In the genomic region with DNA sequence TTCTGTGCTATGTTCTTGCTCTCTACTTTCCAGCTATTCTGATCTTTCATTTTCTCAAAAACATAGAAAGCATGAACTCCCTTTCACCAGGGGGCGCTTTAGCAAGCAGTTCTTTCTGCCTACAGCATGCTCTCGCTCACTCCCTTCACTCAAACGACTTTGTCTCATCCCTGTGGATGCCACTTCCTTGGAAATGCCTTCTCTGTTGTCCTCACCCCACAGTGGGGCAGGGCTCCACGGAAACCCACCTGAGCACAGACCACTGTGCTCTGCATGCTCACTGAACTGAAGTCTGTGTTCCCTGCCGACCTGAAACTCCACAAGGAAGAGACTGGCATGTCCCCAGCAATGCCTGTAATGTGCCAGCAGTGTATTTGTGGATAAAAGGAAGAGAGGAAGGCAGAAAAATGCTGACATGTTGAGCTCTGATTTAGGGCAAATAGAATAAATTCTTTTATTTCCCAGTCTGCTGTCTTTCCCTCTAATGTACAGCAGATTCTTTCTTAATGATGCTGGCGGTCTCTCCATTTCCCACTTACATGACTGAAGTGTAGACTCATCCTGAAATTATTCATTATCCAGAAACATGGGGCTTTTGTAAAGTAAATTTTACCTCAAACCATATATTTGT, we compare ENCODE assay signal across 8 cellular contexts. TPM values are rescaled to one million over a fixed set of nuclear protein-coding genes. Genes with fewer than 3 reads are reported as not detected.
DNase-seq lines count a peak whose midpoint lies in the region; ATAC-seq and TF ChIP-seq lines count a peak whose summit lies in the region.

No MANE protein-coding gene starts in this region.

- peaks cover 14% of the 10 kb centered on the region for H3K4me1 Mint-ChIP-seq in activated T-helper 1 cell treated with anti-CD3 and anti-CD28 coated beads, Interleukin-12 subunit alpha, Interleukin-12 subunit beta, Interleukin-2, Interleukin-4 antibody, amounts not matched to agents 30 ng/mL and 10 ng/mL and 1 ng/mL, durations not matched to agents 14 hours and 24 hours and 36 hours (ENCODE audit: low read depth)

- peaks cover under 1% of the 10 kb centered on the region for H3K79me2 ChIP-seq in smooth muscle cell (ENCODE audit: low read depth)

- peak; percentile 28 to 41 for DNase-seq in activated T-cell treated with anti-CD3 and anti-CD28 coated beads, Interleukin-2, amount 50 U/mL, for 48 hours
- DNase-seq in activated T-cell treated with anti-CD3 and anti-CD28 coated beads for 4 hours: no peak
- peak; percentile 20 for DNase-seq in NCI-H1048 (lab: John Stamatoyannopoulos, UW)
- peak; percentile 11 for DNase-seq in activated T-helper 1 cell treated with anti-CD3 and anti-CD28 coated beads, Interleukin-12 subunit alpha, Interleukin-12 subunit beta, Interleukin-2, Interleukin-4 antibody, amounts not matched to agents 30 ng/mL and 10 ng/mL and 1 ng/mL, durations not matched to agents 14 hours and 24 hours and 36 hours (ENCODE audit: low spot score)
- no peak for DNase-seq in heart right ventricle
- DNase-seq in smooth muscle cell (lab: John Stamatoyannopoulos, UW; ENCODE audit: unreplicated experiment): no peak

- H3K27ac Mint-ChIP-seq in activated T-helper 1 cell treated with anti-CD3 and anti-CD28 coated beads, Interleukin-12 subunit alpha, Interleukin-12 subunit beta, Interleukin-2, Interleukin-4 antibody, amounts not matched to agents 30 ng/mL and 10 ng/mL and 1 ng/mL, durations not matched to agents 14 hours and 24 hours and 36 hours: no peak overlapping the region

- TF ChIP-seq CTCF in heart right ventricle (IDR thresholded peaks at IDR 0.05) (peak in 7 of 9 donors; percentile 24 to 63 (median 47)), smooth muscle cell (IDR thresholded peaks at IDR 0.05; ENCODE audit: borderline replicate concordance, insufficient read depth, poor library complexity, severe bottlenecking) (peak; percentile 63)

- H3K4me1 ChIP-seq in heart right ventricle (peaks cover 0 to 10% (median 0%) of the 10 kb centered on the region in 9 donors), smooth muscle cell (ENCODE audit: low read depth) (peaks cover 12% of the 10 kb centered on the region)

- H3K4me3 Mint-ChIP-seq in activated T-helper 1 cell treated with anti-CD3 and anti-CD28 coated beads, Interleukin-12 subunit alpha, Interleukin-12 subunit beta, Interleukin-2, Interleukin-4 antibody, amounts not matched to agents 30 ng/mL and 10 ng/mL and 1 ng/mL, durations not matched to agents 14 hours and 24 hours and 36 hours: no peak overlapping the region

- intact Hi-C loops in activated T-helper 1 cell treated with anti-CD3 and anti-CD28 coated beads, Interleukin-12 subunit alpha, Interleukin-12 subunit beta, Interleukin-2, Interleukin-4 antibody, amounts not matched to agents 30 ng/mL and 10 ng/mL and 1 ng/mL, durations not matched to agents 14 hours and 24 hours and 36 hours (cut with micrococcal nuclease): loop anchor here (10.0 kb wide), 2 partner anchors 140 to 1040 kb away; no protein-coding TSS in a partner anchor
- intact Hi-C loops in heart right ventricle (cut with DNase I): loop anchor here in 7 of 10 donors (5.0 to 10.0 kb wide), 2 partner anchors 178 to 180 kb away; no protein-coding TSS in a partner anchor

- H3K9me3 ChIP-seq in heart right ventricle (peaks cover 0 to 16% (median 4%) of the 10 kb centered on the region in 11 donors), smooth muscle cell (replicated peaks; ENCODE audit: low read depth) (no peaks in the 10 kb centered on the region)

- no peaks in the 10 kb centered on the region for H3K36me3 Mint-ChIP-seq in activated T-helper 1 cell treated with anti-CD3 and anti-CD28 coated beads, Interleukin-12 subunit alpha, Interleukin-12 subunit beta, Interleukin-2, Interleukin-4 antibody, amounts not matched to agents 30 ng/mL and 10 ng/mL and 1 ng/mL, durations not matched to agents 14 hours and 24 hours and 36 hours (ENCODE audit: low read depth)

- peak overlapping the region; percentile 80 for H3K4me2 ChIP-seq in smooth muscle cell

- H2AFZ ChIP-seq in smooth muscle cell (ENCODE audit: low read depth): peak overlapping the region; percentile 87

- peaks cover under 1% of the 10 kb centered on the region for H3K9me3 Mint-ChIP-seq in activated T-helper 1 cell treated with anti-CD3 and anti-CD28 coated beads, Interleukin-12 subunit alpha, Interleukin-12 subunit beta, Interleukin-2, Interleukin-4 antibody, amounts not matched to agents 30 ng/mL and 10 ng/mL and 1 ng/mL, durations not matched to agents 14 hours and 24 hours and 36 hours

- H3K27ac ChIP-seq in heart right ventricle: no peak overlapping the region
- H3K27ac ChIP-seq in smooth muscle cell (ENCODE audit: low read depth): peak overlapping the region; percentile 80

- H3K36me3 ChIP-seq in heart right ventricle (no peaks in the 10 kb centered on the region), smooth muscle cell (ENCODE audit: low read depth) (no peaks in the 10 kb centered on the region)

- peaks cover 6 to 47% (median 37%) of the 10 kb centered on the region in 7 donors for H3K27me3 ChIP-seq in heart right ventricle
- H3K27me3 ChIP-seq in smooth muscle cell (ENCODE audit: low read depth): no peaks in the 10 kb centered on the region

- H3K4me3 ChIP-seq in heart right ventricle (no peak overlapping the region), smooth muscle cell (no peak overlapping the region)

- WGBS in heart right ventricle, 2 donors: 19 to 22% methylated on average over 6 of the region's 6 CpGs
- WGBS in smooth muscle cell (ENCODE audit: low lambda C conversion rate): 19% methylated on average over 6 of the region's 6 CpGs

- ATAC-seq in heart right ventricle (peak in 1 of 8 donors; percentile 41), HG03135 (IDR thresholded peaks at IDR 0.05; ENCODE audit: unreplicated experiment) (no peak), HG02970 (IDR thresholded peaks at IDR 0.05; ENCODE audit: low FRiP score, unreplicated experiment) (no peak)

- H3F3A ChIP-seq in smooth muscle cell (ENCODE audit: low read depth): no peaks in the 10 kb centered on the region

- H4K20me1 ChIP-seq in smooth muscle cell (ENCODE audit: low read depth): no peaks in the 10 kb centered on the region

- H3K27me3 Mint-ChIP-seq in activated T-helper 1 cell treated with anti-CD3 and anti-CD28 coated beads, Interleukin-12 subunit alpha, Interleukin-12 subunit beta, Interleukin-2, Interleukin-4 antibody, amounts not matched to agents 30 ng/mL and 10 ng/mL and 1 ng/mL, durations not matched to agents 14 hours and 24 hours and 36 hours (ENCODE audit: insufficient read depth): peaks cover 29% of the 10 kb centered on the region

- peak overlapping the region; percentile 35 for H3K9ac ChIP-seq in smooth muscle cell (ENCODE audit: low read depth)

RNA-seq across cellular contexts. Expression of a gene that starts 4.9 kb away (rescaled TPM):
- total RNA-seq in activated T-helper 1 cell treated with anti-CD3 and anti-CD28 coated beads, Interleukin-12 subunit alpha, Interleukin-12 subunit beta, Interleukin-2, Interleukin-4 antibody, amounts not matched to agents 30 ng/mL and 10 ng/mL and 1 ng/mL, durations not matched to agents 14 hours and 24 hours and 36 hours: 1.1 and 1.6 TPM in 2 replicates
- total RNA-seq in heart right ventricle: 1 to 10 TPM in 1 of 10 donors, under 1 TPM in 9; 0.11 to 1.4 (median 0.43) TPM
- under 1 TPM; 0.44 to 0.49 TPM for polyA plus RNA-seq in heart right ventricle
- 15.7 and 16.7 TPM in 2 replicates for total RNA-seq in smooth muscle cell
- 16.3 and 21.7 TPM in 2 replicates for polyA plus RNA-seq in smooth muscle cell

Comparison
In these comparisons a context has a peak if more than half of its experiments do, and no peak if none do; other contexts are left out.
1. DNase-seq: peak in activated T-cell treated with anti-CD3 and anti-CD28 coated beads, Interleukin-2, amount 50 U/mL, for 48 hours (2 of 2), NCI-H1048 (single experiment) and activated T-helper 1 cell treated with anti-CD3 and anti-CD28 coated beads, Interleukin-12 subunit alpha, Interleukin-12 subunit beta, Interleukin-2, Interleukin-4 antibody, amounts not matched to agents 30 ng/mL and 10 ng/mL and 1 ng/mL, durations not matched to agents 14 hours and 24 hours and 36 hours (single experiment); none in activated T-cell treated with anti-CD3 and anti-CD28 coated beads for 4 hours (single experiment), heart right ventricle (0 of 2) and smooth muscle cell (single experiment).